12 cellular contexts compared by ENCODE assay signal in the genomic region with DNA sequence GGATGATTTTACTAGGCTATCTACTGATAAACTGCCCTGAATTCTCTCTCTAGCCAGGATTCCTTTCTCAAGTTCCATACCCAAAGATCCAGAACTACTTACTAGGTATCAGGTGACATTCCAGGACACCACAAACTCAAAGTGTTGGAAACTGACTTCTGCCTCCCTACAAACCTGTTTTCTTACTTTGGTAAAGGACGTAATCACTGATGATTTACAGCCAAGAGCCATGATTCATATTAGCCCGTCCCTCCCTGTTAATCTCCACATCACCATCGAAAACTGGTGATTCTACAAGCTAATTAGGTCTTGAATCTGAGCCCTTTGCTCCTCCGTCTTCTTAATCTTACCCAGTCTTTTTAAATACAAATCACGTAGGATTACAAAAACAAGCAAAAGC. TPM values are rescaled to one million over a fixed set of nuclear protein-coding genes. Genes with fewer than 3 reads are reported as not detected.
DNase-seq lines count a peak whose midpoint lies in the region; ATAC-seq, FAIRE-seq and TF ChIP-seq lines count a peak whose summit lies in the region.
"Had no signal": no experiment of that assay in that cellular context is flagged by ENCODE, and none has a peak within 500 bp of the region (broad histone marks: within the 10 kb centered on the region; RNA-seq: fewer than 3 reads in every experiment).

No MANE protein-coding gene starts in this region.

- peak overlapping the region; percentile 90; the same call in 1 of the 2 replicates for H3K4me3 ChIP-seq in ACC112 (ENCODE audit: low read depth, low read length)
- H3K4me3 ChIP-seq in HEK293 (ENCODE audit: low read depth, low read length), result no peak overlapping the region
- H3K4me3 ChIP-seq in astrocyte (ENCODE audit: insufficient read depth, low read depth, low read length), result no peak overlapping the region
- no peak overlapping the region for H3K4me3 ChIP-seq in mucosa of stomach (ENCODE audit: low read length)

- no peaks in the 10 kb centered on the region for H3K27me3 ChIP-seq in ACC112 (ENCODE audit: insufficient read depth, low read length)
- H3K27me3 ChIP-seq in astrocyte (ENCODE audit: insufficient read depth, low read length), result no peaks in the 10 kb centered on the region
- no peaks in the 10 kb centered on the region for H3K27me3 ChIP-seq in mucosa of stomach (ENCODE audit: control insufficient read depth, insufficient read depth, low read length)

- no peak overlapping the region for H3K27ac Mint-ChIP-seq in astrocyte (ENCODE audit: unreplicated experiment)

- peak overlapping the region; percentile 93 for H3K4me3 Mint-ChIP-seq in astrocyte (ENCODE audit: unreplicated experiment)

- H3K9me3 ChIP-seq in HEK293 (ENCODE audit: control insufficient read depth, insufficient read depth, low read depth, low read length), result no peaks in the 10 kb centered on the region
- H3K9me3 ChIP-seq in astrocyte (ENCODE audit: insufficient read depth, low read depth, low read length), result no peaks in the 10 kb centered on the region
- no peaks in the 10 kb centered on the region for H3K9me3 ChIP-seq in mucosa of stomach (ENCODE audit: control insufficient read depth, low read length)

- H3K36me3 Mint-ChIP-seq in astrocyte (ENCODE audit: low read depth, unreplicated experiment), result peaks cover 1% of the 10 kb centered on the region

- CTCF ChIA-PET in HEK293 (lab: Yijun Ruan, JAX), result interaction anchor here (2.3 kb wide), 1 partner anchor 34 kb away, joined by 6 read pairs; no protein-coding TSS in a partner anchor

- H4K20me1 ChIP-seq in astrocyte (ENCODE audit: insufficient read depth, low read length), result no peaks in the 10 kb centered on the region

- no peak for FAIRE-seq in astrocyte (lab: Jason Lieb, UNC)
- FAIRE-seq: kidney had no signal

- no peak for ATAC-seq in HG02588 (IDR thresholded peaks at IDR 0.05; ENCODE audit: unreplicated experiment)

- H3K27ac ChIP-seq in ACC112 (ENCODE audit: low read depth, low read length) (no peak overlapping the region), HEK293 (ENCODE audit: extremely low read depth, low read depth, low read length) (no peak overlapping the region), astrocyte (ENCODE audit: low read depth, low read length) (no peak overlapping the region)

- H3K9ac ChIP-seq in astrocyte (ENCODE audit: low read length) (no peak overlapping the region), mucosa of stomach (ENCODE audit: low read length) (peak overlapping the region; percentile 91)

- H3K79me2 ChIP-seq in ACC112 (ENCODE audit: control insufficient read depth, insufficient read depth, low read length, unreplicated experiment), result peaks cover 37% of the 10 kb centered on the region
- H3K79me2 ChIP-seq in astrocyte (ENCODE audit: insufficient read depth, low read length), result peaks cover 37% of the 10 kb centered on the region

- DNase-seq in astrocyte (ENCODE audit: low read depth), result peak; percentile 29
- DNase-seq in GM03348 (ENCODE audit: low spot score), result no peak
- DNase-seq in NCI-H1105 treated with DMSO at 0.1 percent for 48 hours (lab: John Stamatoyannopoulos, UW), result no peak
- DNase-seq in pons (ENCODE audit: low spot score), result no peak
- DNase-seq: DMS153, Kasumi-1, kidney had no signal

- H3K4me1 ChIP-seq in ACC112 (ENCODE audit: control insufficient read depth, insufficient read depth, low read length, unreplicated experiment), result peaks cover 15% of the 10 kb centered on the region
- 0 out of 2 replicates have a peak, but pooled peaks cover 6% of the 10 kb centered on the region for H3K4me1 ChIP-seq in HEK293 (ENCODE audit: control insufficient read depth, insufficient read depth, low read length)
- H3K4me1 ChIP-seq in astrocyte (ENCODE audit: insufficient read depth, low read length), result peaks cover 7% of the 10 kb centered on the region
- peaks cover 24% of the 10 kb centered on the region for H3K4me1 ChIP-seq in mucosa of stomach (ENCODE audit: control insufficient read depth, insufficient read depth, low read length)

- TF ChIP-seq CTCF in HEK293 (tag by site-specific recombination; IDR thresholded peaks at IDR 0.05) (no peak), astrocyte (IDR thresholded peaks at IDR 0.05; ENCODE audit: insufficient read depth, low read depth, low read length) (no peak)

- H3K9me3 Mint-ChIP-seq in astrocyte (ENCODE audit: unreplicated experiment), result no peaks in the 10 kb centered on the region
- H3K9me3 Mint-ChIP-seq: dendritic cell treated with granulocyte-macrophage colony-stimulating factor and Interleukin-4, amounts not matched to agents 40 ng/mL and 50 ng/mL, for 4 days had no signal

- POLR2A ChIA-PET in HEK293 (lab: Yijun Ruan, JAX), result no interaction called here

- H3K36me3 ChIP-seq in ACC112 (ENCODE audit: insufficient read depth, low read length), result no peaks in the 10 kb centered on the region
- no peaks in the 10 kb centered on the region for H3K36me3 ChIP-seq in HEK293 (ENCODE audit: control insufficient read depth in 2 of 2, insufficient read depth in 1 of 2, low read length in 2 of 2)
- H3K36me3 ChIP-seq in astrocyte (ENCODE audit: insufficient read depth, low read length), result no peaks in the 10 kb centered on the region
- H3K36me3 ChIP-seq in mucosa of stomach (ENCODE audit: control insufficient read depth, insufficient read depth, low read length), result no peaks in the 10 kb centered on the region

- H2AFZ ChIP-seq in ACC112 (ENCODE audit: low read length, unreplicated experiment), result peak overlapping the region; percentile 96
- H2AFZ ChIP-seq in astrocyte (ENCODE audit: low read depth, low read length), result peak overlapping the region; percentile 99

- peaks cover 16% of the 10 kb centered on the region for H3K4me1 Mint-ChIP-seq in astrocyte (ENCODE audit: low read depth, unreplicated experiment)

- peak overlapping the region; percentile 83 for H3K4me2 ChIP-seq in astrocyte (ENCODE audit: low read length)

- peaks cover 4% of the 10 kb centered on the region for H3K27me3 Mint-ChIP-seq in astrocyte (ENCODE audit: low read depth, unreplicated experiment)

TF ChIP-seq in HEK293, 187 proteins besides CTCF, POLR2A, EP300 and RAD21:
- TF ChIP-seq, protein P1, sequence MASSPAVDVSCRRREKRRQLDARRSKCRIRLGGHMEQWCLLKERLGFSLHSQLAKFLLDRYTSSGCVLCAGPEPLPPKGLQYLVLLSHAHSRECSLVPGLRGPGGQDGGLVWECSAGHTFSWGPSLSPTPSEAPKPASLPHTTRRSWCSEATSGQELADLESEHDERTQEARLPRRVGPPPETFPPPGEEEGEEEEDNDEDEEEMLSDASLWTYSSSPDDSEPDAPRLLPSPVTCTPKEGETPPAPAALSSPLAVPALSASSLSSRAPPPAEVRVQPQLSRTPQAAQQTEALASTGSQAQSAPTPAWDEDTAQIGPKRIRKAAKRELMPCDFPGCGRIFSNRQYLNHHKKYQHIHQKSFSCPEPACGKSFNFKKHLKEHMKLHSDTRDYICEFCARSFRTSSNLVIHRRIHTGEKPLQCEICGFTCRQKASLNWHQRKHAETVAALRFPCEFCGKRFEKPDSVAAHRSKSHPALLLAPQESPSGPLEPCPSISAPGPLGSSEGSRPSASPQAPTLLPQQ (tag by site-specific recombination; IDR thresholded peaks at IDR 0.05), result no peak
- peak; percentile 29; the same call in 1 of the 2 replicates for TF ChIP-seq ZBTB17 (tag by site-specific recombination; IDR thresholded peaks at IDR 0.05)
- no peak for TF ChIP-seq ZNF138 (tag by site-specific recombination; IDR thresholded peaks at IDR 0.05; ENCODE audit: borderline replicate concordance)
TF ChIP-seq in HEK293: peak in this region for 1.

RNA-seq across cellular contexts. Expression of gene ATG14, which starts 1.1 kb away (rescaled TPM):
- total RNA-seq in astrocyte, result 10.0 and 11.5 TPM in 2 replicates

RNA-seq across cellular contexts. Expression of gene TBPL2, which starts 27.7 kb away (rescaled TPM):
- total RNA-seq in astrocyte, result not detected in 2 replicates
- total RNA-seq: kidney had no signal
